2 cellular contexts compared by ENCODE assay signal in the genomic region with DNA sequence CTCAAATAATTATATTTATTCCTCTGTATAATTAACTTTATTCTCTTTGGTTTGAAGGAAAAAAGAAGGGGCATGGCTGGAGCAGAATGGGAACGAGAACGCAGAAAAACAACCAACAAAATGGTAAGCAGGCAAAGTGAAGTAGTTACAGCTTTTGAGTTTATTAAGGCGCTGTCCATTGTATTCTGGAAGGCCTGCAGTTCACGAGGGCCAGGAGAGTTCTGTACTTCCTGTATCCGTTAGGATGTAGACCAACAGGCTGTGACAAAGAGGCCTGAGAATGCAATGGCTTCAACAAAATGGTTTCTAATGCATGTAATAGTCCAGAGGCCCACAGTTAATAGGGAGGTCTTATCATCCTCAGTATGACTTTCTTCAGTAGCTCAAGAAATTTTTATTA.
TF ChIP-seq lines count a peak whose summit lies in the region.

No MANE protein-coding gene starts in this region.

TF ChIP-seq in GM23338, 12 proteins besides CTCF, POLR2A, EP300 and RAD21:
- TF ChIP-seq, protein P1, sequence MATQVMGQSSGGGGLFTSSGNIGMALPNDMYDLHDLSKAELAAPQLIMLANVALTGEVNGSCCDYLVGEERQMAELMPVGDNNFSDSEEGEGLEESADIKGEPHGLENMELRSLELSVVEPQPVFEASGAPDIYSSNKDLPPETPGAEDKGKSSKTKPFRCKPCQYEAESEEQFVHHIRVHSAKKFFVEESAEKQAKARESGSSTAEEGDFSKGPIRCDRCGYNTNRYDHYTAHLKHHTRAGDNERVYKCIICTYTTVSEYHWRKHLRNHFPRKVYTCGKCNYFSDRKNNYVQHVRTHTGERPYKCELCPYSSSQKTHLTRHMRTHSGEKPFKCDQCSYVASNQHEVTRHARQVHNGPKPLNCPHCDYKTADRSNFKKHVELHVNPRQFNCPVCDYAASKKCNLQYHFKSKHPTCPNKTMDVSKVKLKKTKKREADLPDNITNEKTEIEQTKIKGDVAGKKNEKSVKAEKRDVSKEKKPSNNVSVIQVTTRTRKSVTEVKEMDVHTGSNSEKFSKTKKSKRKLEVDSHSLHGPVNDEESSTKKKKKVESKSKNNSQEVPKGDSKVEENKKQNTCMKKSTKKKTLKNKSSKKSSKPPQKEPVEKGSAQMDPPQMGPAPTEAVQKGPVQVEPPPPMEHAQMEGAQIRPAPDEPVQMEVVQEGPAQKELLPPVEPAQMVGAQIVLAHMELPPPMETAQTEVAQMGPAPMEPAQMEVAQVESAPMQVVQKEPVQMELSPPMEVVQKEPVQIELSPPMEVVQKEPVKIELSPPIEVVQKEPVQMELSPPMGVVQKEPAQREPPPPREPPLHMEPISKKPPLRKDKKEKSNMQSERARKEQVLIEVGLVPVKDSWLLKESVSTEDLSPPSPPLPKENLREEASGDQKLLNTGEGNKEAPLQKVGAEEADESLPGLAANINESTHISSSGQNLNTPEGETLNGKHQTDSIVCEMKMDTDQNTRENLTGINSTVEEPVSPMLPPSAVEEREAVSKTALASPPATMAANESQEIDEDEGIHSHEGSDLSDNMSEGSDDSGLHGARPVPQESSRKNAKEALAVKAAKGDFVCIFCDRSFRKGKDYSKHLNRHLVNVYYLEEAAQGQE (IDR thresholded peaks at IDR 0.05; ENCODE audit: unreplicated experiment), result peak; percentile 36
- TF ChIP-seq CREB1 (CRISPR knock-in tag; IDR thresholded peaks at IDR 0.05; ENCODE audit: low read depth), result no peak

TF ChIP-seq in endothelial cell of umbilical vein, 7 proteins besides CTCF, POLR2A, EP300 and RAD21:
- TF ChIP-seq, protein P2, sequence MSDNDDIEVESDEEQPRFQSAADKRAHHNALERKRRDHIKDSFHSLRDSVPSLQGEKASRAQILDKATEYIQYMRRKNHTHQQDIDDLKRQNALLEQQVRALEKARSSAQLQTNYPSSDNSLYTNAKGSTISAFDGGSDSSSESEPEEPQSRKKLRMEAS (IDR thresholded peaks at IDR 0.05; ENCODE audit: insufficient read depth, insufficient read length), result no peak
- TF ChIP-seq JUN (IDR thresholded peaks at IDR 0.05; ENCODE audit: borderline replicate concordance, insufficient read depth, insufficient read length, low read depth), result no peak
- no peak for TF ChIP-seq MYC (IDR thresholded peaks at IDR 0.05; ENCODE audit: low read depth, low read length)
- TF ChIP-seq FOS (IDR thresholded peaks at IDR 0.05; ENCODE audit: borderline replicate concordance, insufficient read depth, low read length), result no peak
- TF ChIP-seq EZH2 (IDR thresholded peaks at IDR 0.05; ENCODE audit: borderline replicate concordance, low read depth, low read length, severe bottlenecking), result no peak
- TF ChIP-seq GATA2 (IDR thresholded peaks at IDR 0.05; ENCODE audit: insufficient read depth, insufficient read length, low read depth, low read length), result no peak
- TF ChIP-seq POLR2AphosphoS5 (IDR thresholded peaks at IDR 0.05; ENCODE audit: insufficient read depth, low read depth, low read length), result no peak
